Comparison of ENCODE assay signal across 15 cellular contexts in genomic region chr10:32952094-32952493, GRCh38. TPM values are rescaled to one million over a fixed set of nuclear protein-coding genes. Genes with fewer than 3 reads are reported as not detected.
DNase-seq lines count a peak whose midpoint lies in the region; ATAC-seq and TF ChIP-seq lines count a peak whose summit lies in the region.
"Had no signal": no experiment of that assay in that cellular context is flagged by ENCODE, and none has a peak within 500 bp of the region (broad histone marks: within the 10 kb centered on the region; RNA-seq: fewer than 3 reads in every experiment).

No MANE protein-coding gene starts in this region.

- no peaks in the 10 kb centered on the region for H3K9me3 ChIP-seq in RWPE2 (ENCODE audit: severe bottlenecking)
- H3K9me3 ChIP-seq in fibroblast of lung (ENCODE audit: control insufficient read depth, insufficient read depth, low read depth, low read length), result no peaks in the 10 kb centered on the region
- no peaks in the 10 kb centered on the region for H3K9me3 ChIP-seq in skeletal muscle satellite cell (replicated peaks; ENCODE audit: low read length)
- H3K9me3 ChIP-seq: Caco-2, heart right ventricle, thoracic aorta had no signal

- H3K27ac ChIP-seq in RWPE2 (ENCODE audit: poor library complexity, severe bottlenecking) (peak overlapping the region; percentile 95), fibroblast of lung (ENCODE audit: insufficient read depth, low read length) (peak overlapping the region; percentile 48)

- no peak for TF ChIP-seq POLR2A in lower leg skin (IDR thresholded peaks at IDR 0.05)

- intact Hi-C loops in lower leg skin (cut with DNase I; ENCODE audit: low total_unique reads), result no loop called here

- peaks cover 73% of the 10 kb centered on the region for H3K4me1 Mint-ChIP-seq in activated T-cell treated with anti-CD3 and anti-CD28 coated beads, Interleukin-2, amount 50 U/mL, for 72 hours (ENCODE audit: low read depth)
- peaks cover 51% of the 10 kb centered on the region for H3K4me1 Mint-ChIP-seq in activated naive CD4-positive, alpha-beta T cell treated with anti-CD3 and anti-CD28 coated beads, Interleukin-2, amount 10 ng/mL, durations not matched to agents 7 days and 5 days

- TF ChIP-seq CTCF in RWPE2 (IDR thresholded peaks at IDR 0.05; ENCODE audit: poor library complexity, severe bottlenecking) (no peak), fibroblast of lung (conservative IDR thresholded peaks at IDR 0.05 in 1 of 2, IDR thresholded peaks at IDR 0.05 in 1 of 2; ENCODE audit: low read depth in 1 of 2, low read length in 2 of 2) (no peak), lower leg skin (IDR thresholded peaks at IDR 0.05) (no peak)

- H3K4me2 ChIP-seq in fibroblast of lung (ENCODE audit: extremely low read depth, insufficient read depth, low read length) (peak overlapping the region; percentile 83), skeletal muscle satellite cell (ENCODE audit: low read length) (peak overlapping the region; percentile 79)

- peaks cover 100% of the 10 kb centered on the region for H3K79me2 ChIP-seq in fibroblast of lung (ENCODE audit: control insufficient read depth, insufficient read depth, low read length)

- H3K27me3 Mint-ChIP-seq in activated T-cell treated with anti-CD3 and anti-CD28 coated beads, Interleukin-2, amount 50 U/mL, for 72 hours (ENCODE audit: low read depth), result no peaks in the 10 kb centered on the region
- no peaks in the 10 kb centered on the region for H3K27me3 Mint-ChIP-seq in activated naive CD4-positive, alpha-beta T cell treated with anti-CD3 and anti-CD28 coated beads, Interleukin-2, amount 10 ng/mL, durations not matched to agents 7 days and 5 days
- H3K27me3 Mint-ChIP-seq: progenitor cell of endocrine pancreas had no signal

- no peaks in the 10 kb centered on the region for H3K9me3 Mint-ChIP-seq in activated T-cell treated with anti-CD3 and anti-CD28 coated beads, Interleukin-2, amount 50 U/mL, for 72 hours
- no peaks in the 10 kb centered on the region for H3K9me3 Mint-ChIP-seq in activated naive CD4-positive, alpha-beta T cell treated with anti-CD3 and anti-CD28 coated beads, Interleukin-2, amount 10 ng/mL, durations not matched to agents 7 days and 5 days

- no peaks in the 10 kb centered on the region for H3K36me3 Mint-ChIP-seq in activated T-cell treated with anti-CD3 and anti-CD28 coated beads, Interleukin-2, amount 50 U/mL, for 72 hours (ENCODE audit: insufficient read depth in 2 of 2)
- H3K36me3 Mint-ChIP-seq in activated naive CD4-positive, alpha-beta T cell treated with anti-CD3 and anti-CD28 coated beads, Interleukin-2, amount 10 ng/mL, durations not matched to agents 7 days and 5 days, result peaks cover 3% of the 10 kb centered on the region

- peaks cover 74% of the 10 kb centered on the region for H3K36me3 ChIP-seq in RWPE2 (ENCODE audit: low read depth)
- peaks cover 2% of the 10 kb centered on the region for H3K36me3 ChIP-seq in fibroblast of lung (ENCODE audit: control insufficient read depth, insufficient read depth, low read length)
- peaks cover 45% of the 10 kb centered on the region for H3K36me3 ChIP-seq in skeletal muscle satellite cell (ENCODE audit: insufficient read depth, low read length)
- H3K36me3 ChIP-seq: heart right ventricle, thoracic aorta had no signal

- ATAC-seq in activated T-cell treated with anti-CD3 and anti-CD28 coated beads, Interleukin-2, amount 50 U/mL, for 72 hours (replicated peaks in 1 of 2), result no peak
- ATAC-seq in RWPE2 (ENCODE audit: low read depth), result no peak
- ATAC-seq: heart right ventricle had no signal

- H3K27ac Mint-ChIP-seq in activated T-cell treated with anti-CD3 and anti-CD28 coated beads, Interleukin-2, amount 50 U/mL, for 72 hours, result peak overlapping the region; percentile 88
- H3K27ac Mint-ChIP-seq in activated naive CD4-positive, alpha-beta T cell treated with anti-CD3 and anti-CD28 coated beads, Interleukin-2, amount 10 ng/mL, durations not matched to agents 7 days and 5 days, result no peak overlapping the region

- CTCF ChIA-PET in activated naive CD4-positive, alpha-beta T cell treated with anti-CD3 and anti-CD28 coated beads, Interleukin-2, amount 10 ng/mL, durations not matched to agents 7 days and 5 days (lab: Charles Lee), result no interaction called here

- H3K9ac ChIP-seq in fibroblast of lung (ENCODE audit: insufficient read depth, low read length), result no peak overlapping the region
- H3K9ac ChIP-seq in skeletal muscle satellite cell (ENCODE audit: low read depth, low read length), result no peak overlapping the region

- peaks cover 64% of the 10 kb centered on the region for H3K4me1 ChIP-seq in RWPE2 (ENCODE audit: insufficient read depth, poor library complexity, severe bottlenecking)
- H3K4me1 ChIP-seq in fibroblast of lung (ENCODE audit: control insufficient read depth, extremely low read depth, insufficient read depth, low read length), result peaks cover 13% of the 10 kb centered on the region
- peaks cover 77% of the 10 kb centered on the region for H3K4me1 ChIP-seq in skeletal muscle satellite cell (ENCODE audit: control insufficient read depth, insufficient read depth, low read length)

- DNase-seq in activated T-cell treated with anti-CD3 and anti-CD28 coated beads, Interleukin-2, amount 50 U/mL, for 72 hours, result no peak
- no peak for DNase-seq in activated T-cell treated with anti-CD3 and anti-CD28 coated beads, Interleukin-2, amount 50 U/mL, for 48 hours
- no peak for DNase-seq in RWPE2 (ENCODE audit: low spot score)
- DNase-seq in fibroblast of lung (ENCODE audit: low read depth in 2 of 2), result no peak
- no peak for DNase-seq in Kasumi-1 (lab: John Stamatoyannopoulos, UW)
- DNase-seq in lower leg skin (ENCODE audit: low spot score in 2 of 2), result no peak
- no peak for DNase-seq in activated naive CD4-positive, alpha-beta T cell treated with anti-CD3 and anti-CD28 coated beads, Interleukin-2, amount 10 ng/mL, durations not matched to agents 7 days and 5 days
- DNase-seq: activated CD4-positive, alpha-beta T cell treated with anti-CD3 and anti-CD28 coated beads for 1 hour; Caco-2; caudate nucleus; heart right ventricle; NCI-H748 treated with DMSO at 0.1 percent for 48 hours had no signal

- H2AFZ ChIP-seq in fibroblast of lung (ENCODE audit: low read length), result no peak overlapping the region

- no peaks in the 10 kb centered on the region for H3K27me3 ChIP-seq in RWPE2 (ENCODE audit: insufficient read depth, poor library complexity, severe bottlenecking)
- H3K27me3 ChIP-seq in fibroblast of lung (ENCODE audit: control insufficient read depth, insufficient read depth, low read length), result no peaks in the 10 kb centered on the region
- no peaks in the 10 kb centered on the region for H3K27me3 ChIP-seq in skeletal muscle satellite cell (ENCODE audit: control insufficient read depth, insufficient read depth, low read length)
- H3K27me3 ChIP-seq: heart right ventricle had no signal

- peak overlapping the region in 1 of 2 donors; percentile 82 for H3K4me3 Mint-ChIP-seq in activated T-cell treated with anti-CD3 and anti-CD28 coated beads, Interleukin-2, amount 50 U/mL, for 72 hours
- no peak overlapping the region for H3K4me3 Mint-ChIP-seq in activated naive CD4-positive, alpha-beta T cell treated with anti-CD3 and anti-CD28 coated beads, Interleukin-2, amount 10 ng/mL, durations not matched to agents 7 days and 5 days

- H4K20me1 ChIP-seq in fibroblast of lung (ENCODE audit: control insufficient read depth, extremely low read depth, insufficient read depth, low read length), result peaks cover 17% of the 10 kb centered on the region

- H3K4me3 ChIP-seq in RWPE2 (ENCODE audit: severe bottlenecking) (peak overlapping the region; percentile 12), fibroblast of lung (replicated peaks in 1 of 4; ENCODE audit: control extremely low read depth in 1 of 4, insufficient read depth in 1 of 4, low read depth in 3 of 4, low read length in 4 of 4) (peak overlapping the region in 1 of 4 experiments; percentile 37), skeletal muscle satellite cell (ENCODE audit: low read length) (no peak overlapping the region), lower leg skin (ENCODE audit: low read depth, poor library complexity, severe bottlenecking) (no peak overlapping the region)
- H3K4me3 ChIP-seq: heart right ventricle had no signal

RNA-seq across cellular contexts. Expression of gene ITGB1, which starts 5.9 kb away (rescaled TPM):
- total RNA-seq in activated T-cell treated with anti-CD3 and anti-CD28 coated beads, Interleukin-2, amount 50 U/mL, for 72 hours, result 10 to 100 TPM; 52.3 to 91.2 TPM
- total RNA-seq in fibroblast of lung (2,456 and 2,693 TPM in 2 replicates), lower leg skin (100 to 1,000 TPM; 159 to 216 (median 209) TPM)
- 1,736 and 3,450 TPM in 2 replicates for polyA plus RNA-seq in fibroblast of lung
- polyA plus RNA-seq in fibroblast of lung (2012), result 1,173 and 2,065 TPM in 2 replicates
- 137 and 176 TPM in 2 replicates for polyA minus RNA-seq in fibroblast of lung (ENCODE audit: low replicate concordance)
- total RNA-seq in skeletal muscle satellite cell (2012; rRNA removed), result 1,153 and 1,263 TPM in 2 replicates

Comparison
In these comparisons a context has a peak if more than half of its experiments do, and no peak if none do; other contexts are left out.
1. RNA of gene ITGB1, which starts 5.9 kb away (total RNA-seq): 2,456 to 2,693 TPM in fibroblast of lung; 159 to 216 TPM in lower leg skin and 52.3 to 91.2 TPM in activated T-cell treated with anti-CD3 and anti-CD28 coated beads, Interleukin-2, amount 50 U/mL, for 72 hours; every median in the first group is over 10 times any median in the second.